Comparison of ENCODE assay signal across 21 cellular contexts in the genomic region with DNA sequence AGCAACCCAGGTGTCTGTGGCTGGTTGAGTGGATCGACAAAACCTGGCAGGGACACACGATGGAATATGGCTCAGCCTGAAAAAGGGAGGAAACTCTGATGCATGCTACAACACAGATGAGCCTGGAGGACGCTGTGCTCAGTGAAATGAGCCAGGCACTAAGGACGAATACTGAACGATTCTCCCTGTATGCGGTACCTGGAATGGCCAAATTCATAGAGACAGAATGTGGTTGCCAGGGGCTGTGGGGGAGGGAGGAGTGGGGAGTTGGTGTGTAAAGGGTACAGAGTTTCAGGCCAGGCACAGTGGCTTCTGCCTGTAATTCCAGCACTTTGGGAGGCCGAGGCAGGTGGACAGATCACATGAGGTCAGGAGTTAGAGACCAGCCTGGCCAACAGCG.
"Had no signal": no experiment of that assay in that cellular context is flagged by ENCODE, and none has a peak within 500 bp of the region (broad histone marks: within the 10 kb centered on the region; RNA-seq: fewer than 3 reads in every experiment).

No MANE protein-coding gene starts in this region.

- DNase-seq: activated B cell treated with CpG ODN at 0.5 μM for 24 hours; activated CD4-positive, alpha-beta T cell treated with anti-CD3 and anti-CD28 coated beads for 36 hours; activated CD4-positive, alpha-beta T cell treated with anti-CD3 and anti-CD28 coated beads, Interleukin-2, amount 50 U/mL, for 4 hours; activated CD8-positive, alpha-beta memory T cell treated with anti-CD3 and anti-CD28 coated beads, Interleukin-2, amount 50 U/mL, for 48 hours; activated naive CD4-positive, alpha-beta T cell treated with anti-CD3 and anti-CD28 coated beads for 36 hours; activated naive CD8-positive, alpha-beta T cell treated with anti-CD3 and anti-CD28 coated beads, Interleukin-2, amount 10 ng/mL, durations not matched to agents 7 days and 5 days; activated T-cell treated with anti-CD3 and anti-CD28 coated beads, Interleukin-2, amount 50 U/mL, for 48 hours; amniotic stem cell; colonic mucosa; naive B cell; occipital lobe; retina; stimulated activated CD4-positive, alpha-beta T cell treated with anti-CD3 and anti-CD28 coated beads, Interleukin-2, amount 100 ng/mL, for 24 hours; stimulated activated naive CD8-positive, alpha-beta T cell treated with anti-CD3 and anti-CD28 coated beads, Interleukin-15, amount 100 ng/mL, for 72 hours; T1000; transverse colon had no signal

- ATAC-seq: activated CD4-positive, alpha-beta T cell treated with anti-CD3 and anti-CD28 coated beads for 36 hours; stimulated activated naive CD8-positive, alpha-beta T cell treated with anti-CD3 and anti-CD28 coated beads, Interleukin-15, amount 100 ng/mL, for 72 hours had no signal

- H3K4me1 ChIP-seq: breast epithelium, colonic mucosa had no signal

- FAIRE-seq: endometrium, urothelium cell line had no signal

- H3K27ac ChIP-seq: colonic mucosa, transverse colon had no signal

- H3K9me3 ChIP-seq: breast epithelium, colonic mucosa, suprapubic skin, transverse colon had no signal

- H3K27me3 ChIP-seq: breast epithelium, colonic mucosa, suprapubic skin, transverse colon had no signal

- H3K36me3 ChIP-seq: breast epithelium, colonic mucosa, suprapubic skin, transverse colon had no signal

- H3K4me3 ChIP-seq: breast epithelium, colonic mucosa, lung, suprapubic skin, transverse colon had no signal
